Comparison of ENCODE assay signal across 8 cellular contexts in genomic region chr16:74726736-74727135, GRCh38. TPM values are rescaled to one million over a fixed set of nuclear protein-coding genes. Genes with fewer than 3 reads are reported as not detected.
DNase-seq lines count a peak whose midpoint lies in the region; ATAC-seq and TF ChIP-seq lines count a peak whose summit lies in the region.

No MANE protein-coding gene starts in this region.

- no peaks in the 10 kb centered on the region for H3K27me3 ChIP-seq in kidney epithelial cell (ENCODE audit: control insufficient read depth, insufficient read depth, low read length)
- H3K27me3 ChIP-seq in sigmoid colon, result no peaks in the 10 kb centered on the region

- no peak overlapping the region for H3K27ac ChIP-seq in sigmoid colon

- peaks cover 11% of the 10 kb centered on the region for H3K4me1 Mint-ChIP-seq in activated CD4-positive, alpha-beta T cell treated with anti-CD3 and anti-CD28 coated beads, Interleukin-2, amount 10 ng/mL, durations not matched to agents 7 days and 5 days

- CTCF ChIA-PET in HEK293T (lab: Yijun Ruan, JAX), result interaction anchor here (0.7 to 1.0 kb wide), 2 partner anchors 14 to 284 kb away, joined by 3 to 4 read pairs; no protein-coding TSS in a partner anchor
- CTCF ChIA-PET in activated CD4-positive, alpha-beta T cell treated with anti-CD3 and anti-CD28 coated beads, Interleukin-2, amount 10 ng/mL, durations not matched to agents 7 days and 5 days (lab: Charles Lee), result interaction anchor here (0.5 to 1.2 kb wide), 5 partner anchors 23 to 146 kb away, joined by 3 to 7 read pairs (median 3); partner anchors contain the start of gene MLKL

- no peak overlapping the region for H3K4me3 Mint-ChIP-seq in activated CD4-positive, alpha-beta T cell treated with anti-CD3 and anti-CD28 coated beads, Interleukin-2, amount 10 ng/mL, durations not matched to agents 7 days and 5 days

- peaks cover 3% of the 10 kb centered on the region for H3K36me3 Mint-ChIP-seq in activated CD4-positive, alpha-beta T cell treated with anti-CD3 and anti-CD28 coated beads, Interleukin-2, amount 10 ng/mL, durations not matched to agents 7 days and 5 days (ENCODE audit: low read depth)

- H3K27ac Mint-ChIP-seq in activated CD4-positive, alpha-beta T cell treated with anti-CD3 and anti-CD28 coated beads, Interleukin-2, amount 10 ng/mL, durations not matched to agents 7 days and 5 days, result no peak overlapping the region

- TF ChIP-seq CTCF in AG09309 (IDR thresholded peaks at IDR 0.05; ENCODE audit: control insufficient read depth, insufficient read depth, low read depth, low read length, missing control alignments) (peak; percentile 40), kidney epithelial cell (IDR thresholded peaks at IDR 0.05; ENCODE audit: insufficient read depth, low read length, poor library complexity, severe bottlenecking) (peak; percentile 47), sigmoid colon (IDR thresholded peaks at IDR 0.05) (no peak), lower leg skin (IDR thresholded peaks at IDR 0.05) (no peak)

- H3K27me3 Mint-ChIP-seq in activated CD4-positive, alpha-beta T cell treated with anti-CD3 and anti-CD28 coated beads, Interleukin-2, amount 10 ng/mL, durations not matched to agents 7 days and 5 days, result peaks cover under 1% of the 10 kb centered on the region

- H3K4me1 ChIP-seq in sigmoid colon, result peaks cover 0 to 12% (median 4%) of the 10 kb centered on the region in 4 donors

- no peak for ATAC-seq in HG03280 (IDR thresholded peaks at IDR 0.05; ENCODE audit: unreplicated experiment)
- no peak for ATAC-seq in HG03139 (IDR thresholded peaks at IDR 0.05; ENCODE audit: unreplicated experiment)

- 90 to 96% methylated on average over 2 of the region's 2 CpGs for WGBS in sigmoid colon, 2 donors
- 55 to 83% methylated on average over 2 of the region's 2 CpGs for WGBS in lower leg skin, 2 donors

- H3K9me3 Mint-ChIP-seq in activated CD4-positive, alpha-beta T cell treated with anti-CD3 and anti-CD28 coated beads, Interleukin-2, amount 10 ng/mL, durations not matched to agents 7 days and 5 days, result peaks cover 17% of the 10 kb centered on the region

- no peak for TF ChIP-seq EP300 in sigmoid colon (IDR thresholded peaks at IDR 0.05)

- no peak overlapping the region for H3K4me3 ChIP-seq in AG09309 (ENCODE audit: control insufficient read depth, low read depth, low read length)
- H3K4me3 ChIP-seq in kidney epithelial cell (ENCODE audit: low read depth, low read length), result no peak overlapping the region
- H3K4me3 ChIP-seq in sigmoid colon, result no peak overlapping the region
- no peak overlapping the region for H3K4me3 ChIP-seq in lower leg skin (ENCODE audit: low read depth, poor library complexity, severe bottlenecking)

- intact Hi-C loops in sigmoid colon (cut with DNase I), result no loop called here
- intact Hi-C loops in lower leg skin (cut with DNase I; ENCODE audit: low total_unique reads), result no loop called here

- peaks cover 0 to 6% (median 2%) of the 10 kb centered on the region in 4 donors for H3K9me3 ChIP-seq in sigmoid colon

- TF ChIP-seq POLR2A in sigmoid colon (IDR thresholded peaks at IDR 0.05), result no peak
- no peak for TF ChIP-seq POLR2A in lower leg skin (IDR thresholded peaks at IDR 0.05)

- DNase-seq in AG09309 (ENCODE audit: low read depth), result no peak
- peak; percentile 43 for DNase-seq in HEK293T (ENCODE audit: extremely low spot score)
- peak; percentile 31 for DNase-seq in activated CD4-positive, alpha-beta T cell treated with anti-CD3 and anti-CD28 coated beads, Interleukin-2, amount 10 ng/mL, durations not matched to agents 7 days and 5 days
- no peak for DNase-seq in kidney epithelial cell (ENCODE audit: low read depth)
- no peak for DNase-seq in sigmoid colon
- DNase-seq in lower leg skin (ENCODE audit: low spot score in 2 of 2), result no peak

- no peaks in the 10 kb centered on the region for H3K36me3 ChIP-seq in kidney epithelial cell (ENCODE audit: control insufficient read depth, insufficient read depth, low read length)
- H3K36me3 ChIP-seq in sigmoid colon, result no peaks in the 10 kb centered on the region

- POLR2A ChIA-PET in HEK293T (lab: Yijun Ruan, JAX), result no interaction called here
- POLR2A ChIA-PET in activated CD4-positive, alpha-beta T cell treated with anti-CD3 and anti-CD28 coated beads, Interleukin-2, amount 10 ng/mL, durations not matched to agents 7 days and 5 days (lab: Charles Lee), result no interaction called here

TF ChIP-seq in HEK293T, 16 proteins besides CTCF, POLR2A, EP300 and RAD21:
- TF ChIP-seq, protein P1, sequence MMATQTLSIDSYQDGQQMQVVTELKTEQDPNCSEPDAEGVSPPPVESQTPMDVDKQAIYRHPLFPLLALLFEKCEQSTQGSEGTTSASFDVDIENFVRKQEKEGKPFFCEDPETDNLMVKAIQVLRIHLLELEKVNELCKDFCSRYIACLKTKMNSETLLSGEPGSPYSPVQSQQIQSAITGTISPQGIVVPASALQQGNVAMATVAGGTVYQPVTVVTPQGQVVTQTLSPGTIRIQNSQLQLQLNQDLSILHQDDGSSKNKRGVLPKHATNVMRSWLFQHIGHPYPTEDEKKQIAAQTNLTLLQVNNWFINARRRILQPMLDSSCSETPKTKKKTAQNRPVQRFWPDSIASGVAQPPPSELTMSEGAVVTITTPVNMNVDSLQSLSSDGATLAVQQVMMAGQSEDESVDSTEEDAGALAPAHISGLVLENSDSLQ (IDR thresholded peaks at IDR 0.05), result no peak
- no peak for TF ChIP-seq TARDBP (IDR thresholded peaks at IDR 0.05)
- TF ChIP-seq L3MBTL2 (conservative IDR thresholded peaks at IDR 0.05), result no peak
- no peak for TF ChIP-seq CTBP1 (IDR thresholded peaks at IDR 0.05; ENCODE audit: borderline replicate concordance)
- TF ChIP-seq ARNT (IDR thresholded peaks at IDR 0.05), result no peak
- TF ChIP-seq LEF1 (IDR thresholded peaks at IDR 0.05; ENCODE audit: borderline replicate concordance), result no peak
- TF ChIP-seq SUZ12 (IDR thresholded peaks at IDR 0.05), result no peak
- TF ChIP-seq FOXM1 (IDR thresholded peaks at IDR 0.05; ENCODE audit: borderline replicate concordance), result no peak
- TF ChIP-seq SP1 (IDR thresholded peaks at IDR 0.05), result no peak
- TF ChIP-seq ZNF384 (IDR thresholded peaks at IDR 0.05), result no peak
- TF ChIP-seq FOXK2 (IDR thresholded peaks at IDR 0.05), result no peak
- TF ChIP-seq ELF4 (IDR thresholded peaks at IDR 0.05), result no peak
- no peak for TF ChIP-seq NFRKB (IDR thresholded peaks at IDR 0.05)
- TF ChIP-seq BHLHE40 (IDR thresholded peaks at IDR 0.05; ENCODE audit: borderline replicate concordance), result no peak
- no peak for TF ChIP-seq HDGF (IDR thresholded peaks at IDR 0.05; ENCODE audit: borderline replicate concordance)
- no peak for TF ChIP-seq FOXA1 (IDR thresholded peaks at IDR 0.05)

RNA-seq across cellular contexts. Expression of gene MLKL, which starts 26.1 kb away (rescaled TPM):
- total RNA-seq in activated CD4-positive, alpha-beta T cell treated with anti-CD3 and anti-CD28 coated beads, Interleukin-2, amount 10 ng/mL, durations not matched to agents 7 days and 5 days, result 10 to 100 TPM; 36.7 to 42.0 TPM
- 11.5 and 12.0 TPM in 2 replicates for total RNA-seq in kidney epithelial cell
- 10 to 100 TPM in 1 of 4 donors, 1 to 10 TPM in 3; 5.0 to 11.0 (median 8.3) TPM for total RNA-seq in sigmoid colon
- polyA plus RNA-seq in sigmoid colon, result 10 to 100 TPM in 1 of 3 donors, 1 to 10 TPM in 2; 6.9 to 26.5 (median 8.4) TPM
- total RNA-seq in lower leg skin, result 1 to 10 TPM; 1.9 to 4.8 (median 3.8) TPM

RNA-seq across cellular contexts. Expression of gene FA2H, which starts 47.9 kb away (rescaled TPM):
- total RNA-seq in activated CD4-positive, alpha-beta T cell treated with anti-CD3 and anti-CD28 coated beads, Interleukin-2, amount 10 ng/mL, durations not matched to agents 7 days and 5 days, result under 1 TPM in 1 of 2 experiments, not detected in 1; 0.21 TPM
- total RNA-seq in kidney epithelial cell (12.4 and 12.5 TPM in 2 replicates), sigmoid colon (1 to 10 TPM in 1 of 4 donors, under 1 TPM in 1, not detected in 2; 0.71 to 2.2 TPM), lower leg skin (10 to 100 TPM in 1 of 4 donors, 1 to 10 TPM in 3; 4.5 to 13.7 (median 7.7) TPM)
- polyA plus RNA-seq in sigmoid colon, result 10 to 100 TPM in 2 of 3 donors, 1 to 10 TPM in 1; 6.0 to 31.0 (median 11.3) TPM

Comparison
In these comparisons a context has a peak if more than half of its experiments do, and no peak if none do; other contexts are left out.
1. DNase-seq: peak in HEK293T (single experiment) and activated CD4-positive, alpha-beta T cell treated with anti-CD3 and anti-CD28 coated beads, Interleukin-2, amount 10 ng/mL, durations not matched to agents 7 days and 5 days (single experiment); none in AG09309 (single experiment), kidney epithelial cell (single experiment), sigmoid colon (single experiment) and lower leg skin (0 of 2).
2. CTCF ChIP-seq: peak in AG09309 (single experiment) and kidney epithelial cell (single experiment); none in sigmoid colon (0 of 4) and lower leg skin (0 of 3).